ENCODE assay signal across 9 cellular contexts in genomic region chr3:115513411-115513800, GRCh38.
A peak's percentile ranks its signal among the peaks of the same experiment; 100 is the strongest.
DNase-seq lines count a peak whose midpoint lies in the region; ATAC-seq, FAIRE-seq and TF ChIP-seq lines count a peak whose summit lies in the region.
"Had no signal": no experiment of that assay in that cellular context is flagged by ENCODE, and none has a peak within 500 bp of the region (broad histone marks: within the 10 kb centered on the region; RNA-seq: fewer than 3 reads in every experiment).

No MANE protein-coding gene starts in this region.

- H3K9me1 ChIP-seq in endothelial cell of umbilical vein (replicated peaks; ENCODE audit: control insufficient read depth, extremely low read depth, insufficient read depth, low read length) = no peaks in the 10 kb centered on the region

- POLR2A ChIA-PET in endothelial cell of umbilical vein (lab: Charles Lee) = no interaction called here

- 12 to 14% methylated on average over 5 of the region's 5 CpGs for WGBS in pancreas, 2 donors

- TF ChIP-seq POLR2A in endothelial cell of umbilical vein (IDR thresholded peaks at IDR 0.05; ENCODE audit: low read depth, low read length) = no peak

- DNase-seq in G401 (ENCODE audit: low spot score) (peak; percentile 26), OCI-M1 (lab: John Stamatoyannopoulos, UW) (peak; percentile 91), endothelial cell of umbilical vein (ENCODE audit: low read depth, low spot score) (peak; percentile 57), pancreas (peak in 2 of 6 donors; percentile 11 to 20), NCI-H146 treated with DMSO at 0.1 percent for 48 hours (lab: John Stamatoyannopoulos, UW; ENCODE audit: unreplicated experiment) (no peak), NCI-H1092 (lab: John Stamatoyannopoulos, UW) (no peak)
- DNase-seq in activated CD4-positive, alpha-beta T cell treated with anti-CD3 and anti-CD28 coated beads for 48 hours = no peak

- BruUV-seq in endothelial cell of umbilical vein (replicated peaks; lab: Mats Ljungman, UMichigan) = no TSS peak

- peaks cover 16% of the 10 kb centered on the region for H3K4me1 ChIP-seq in endothelial cell of umbilical vein (ENCODE audit: control insufficient read depth, extremely low read depth, insufficient read depth, low read length)
- H3K4me1 ChIP-seq in pancreas = peaks cover 0 to 6% (median 3%) of the 10 kb centered on the region in 3 donors

- H4K20me1 ChIP-seq in endothelial cell of umbilical vein (replicated peaks; ENCODE audit: control insufficient read depth, extremely low read depth, insufficient read depth, low read length) = no peaks in the 10 kb centered on the region

- TF ChIP-seq CTCF in endothelial cell of umbilical vein (IDR thresholded peaks at IDR 0.05; ENCODE audit: extremely low read depth in 1 of 2, insufficient read depth in 1 of 2, low read depth in 1 of 2, low read length in 2 of 2) = no peak
- no peak for TF ChIP-seq CTCF in pancreas (IDR thresholded peaks at IDR 0.05)

- peaks cover 7 to 11% of the 10 kb centered on the region in 2 experiments for H3K27me3 ChIP-seq in endothelial cell of umbilical vein (ENCODE audit: control insufficient read depth in 2 of 2, insufficient read depth in 2 of 2, low read length in 2 of 2)
- no peaks in the 10 kb centered on the region for H3K27me3 ChIP-seq in pancreas

- intact Hi-C loops in endothelial cell of umbilical vein (cut with micrococcal nuclease) = loop anchor here (10.0 kb wide), 2 partner anchors 181 to 271 kb away; no protein-coding TSS in a partner anchor
- intact Hi-C loops in pancreas (cut with DNase I) = no loop called here

- dilution Hi-C loops in endothelial cell of umbilical vein (cut with MboI; ENCODE audit: extremely low pct_ligation_motif_present, low sequenced_read_pairs) = no loop called here

- no peak overlapping the region for H3K27ac ChIP-seq in endothelial cell of umbilical vein (ENCODE audit: insufficient read depth, low read depth, low read length)
- H3K27ac ChIP-seq in pancreas = no peak overlapping the region
- H3K27ac ChIP-seq: epithelial cell of prostate had no signal

- H3K36me3 ChIP-seq in endothelial cell of umbilical vein (ENCODE audit: control insufficient read depth in 2 of 2, extremely low read depth in 1 of 2, insufficient read depth in 2 of 2, low read length in 2 of 2) (no peaks in the 10 kb centered on the region), pancreas (no peaks in the 10 kb centered on the region)

- peak overlapping the region; percentile 96 for H3K4me2 ChIP-seq in endothelial cell of umbilical vein (ENCODE audit: insufficient read depth, low read length)

- in situ Hi-C loops in G401 (cut with HindIII; ENCODE audit: low sequenced_read_pairs) = no loop called here

- H3K79me2 ChIP-seq in endothelial cell of umbilical vein (ENCODE audit: control insufficient read depth, insufficient read depth, low read length) = no peaks in the 10 kb centered on the region

- FAIRE-seq in endothelial cell of umbilical vein (lab: Jason Lieb, UNC) = no peak
- FAIRE-seq in pancreas (lab: Jason Lieb, UNC) = no peak

- H3K9ac ChIP-seq in endothelial cell of umbilical vein (replicated peaks; ENCODE audit: extremely low read depth, insufficient read depth, low read length) = no peak overlapping the region

- peak overlapping the region; percentile 93 for H2AFZ ChIP-seq in endothelial cell of umbilical vein (ENCODE audit: low read depth, low read length)

- ATAC-seq in pancreas (peak; percentile 53 to 80 (median 72)), HG02678 (IDR thresholded peaks at IDR 0.05; ENCODE audit: unreplicated experiment) (no peak)

- CTCF ChIA-PET in endothelial cell of umbilical vein (lab: Charles Lee) = interaction anchor here (1.6 to 3.4 kb wide), 2 partner anchors 10 to 11 kb away, joined by 6 to 7 read pairs; no protein-coding TSS in a partner anchor

- peak overlapping the region in 2 of 3 experiments; percentile 41 to 83 for H3K4me3 ChIP-seq in endothelial cell of umbilical vein (replicated peaks in 1 of 3; ENCODE audit: insufficient read depth in 1 of 3, low read depth in 1 of 3, low read length in 3 of 3)
- H3K4me3 ChIP-seq in pancreas = peak overlapping the region in 2 of 4 donors; percentile 26 to 51

- H3K9me3 ChIP-seq in endothelial cell of umbilical vein (replicated peaks; ENCODE audit: control insufficient read depth, insufficient read depth, low read length) (no peaks in the 10 kb centered on the region), pancreas (no peaks in the 10 kb centered on the region)

TF ChIP-seq in endothelial cell of umbilical vein, 7 proteins besides CTCF, POLR2A, EP300 and RAD21:
- no peak for TF ChIP-seq JUN (IDR thresholded peaks at IDR 0.05; ENCODE audit: borderline replicate concordance, insufficient read depth, insufficient read length, low read depth)

Comparison
In these comparisons a context has a peak if more than half of its experiments do, and no peak if none do; other contexts are left out.
1. DNase-seq: peak in G401 (single experiment), OCI-M1 (single experiment) and endothelial cell of umbilical vein (single experiment); none in NCI-H146 treated with DMSO at 0.1 percent for 48 hours (single experiment), NCI-H1092 (single experiment) and activated CD4-positive, alpha-beta T cell treated with anti-CD3 and anti-CD28 coated beads for 48 hours (single experiment).